Comparison of ENCODE assay signal across 15 cellular contexts in the genomic region with DNA sequence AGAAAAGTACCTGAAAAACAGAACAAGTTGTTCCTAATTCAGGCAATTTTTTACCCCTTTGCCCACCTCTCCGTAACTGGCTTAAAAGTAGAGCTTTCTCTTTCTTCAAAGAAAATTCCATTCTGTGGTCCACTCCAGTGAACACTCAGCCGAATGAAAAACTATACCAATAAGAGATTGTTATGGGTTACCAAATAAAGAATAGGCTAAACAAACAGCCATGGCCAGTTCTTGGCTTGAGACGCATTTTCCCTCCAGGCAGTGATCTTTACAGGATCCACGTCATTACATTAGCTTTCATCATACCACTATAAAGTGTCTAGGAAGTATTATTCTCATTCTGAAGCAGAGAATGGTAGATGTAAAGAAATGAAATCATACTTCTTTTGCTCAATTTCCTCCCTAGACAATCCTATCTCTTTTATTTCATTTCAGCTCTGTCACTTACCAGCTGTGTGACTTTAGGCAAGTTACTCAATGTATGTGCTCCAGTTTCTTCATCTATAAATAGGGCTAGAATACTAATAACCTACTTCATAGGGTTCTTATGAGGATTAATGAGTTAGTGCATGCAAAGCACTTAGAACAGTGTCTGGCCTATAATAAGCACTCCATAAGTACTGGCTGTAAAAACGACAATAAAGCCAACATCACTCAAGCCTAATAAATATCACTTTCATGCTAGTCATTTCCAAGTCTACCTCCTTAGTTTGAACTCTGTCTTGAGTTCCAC. TPM values are rescaled to one million over a fixed set of nuclear protein-coding genes. Genes with fewer than 3 reads are reported as not detected.
A peak's percentile ranks its signal among the peaks of the same experiment; 100 is the strongest.
DNase-seq lines count a peak whose midpoint lies in the region; ATAC-seq lines count a peak whose summit lies in the region.
"Had no signal": no experiment of that assay in that cellular context is flagged by ENCODE, and none has a peak within 500 bp of the region (broad histone marks: within the 10 kb centered on the region; RNA-seq: fewer than 3 reads in every experiment).

No MANE protein-coding gene starts in this region.

- H3K4me3 Mint-ChIP-seq in activated naive CD8-positive, alpha-beta T cell treated with anti-CD3 and anti-CD28 coated beads, Interleukin-2, amount 50 U/mL, for 24 hours = no peak overlapping the region
- H3K4me3 Mint-ChIP-seq: activated CD4-positive, alpha-beta memory T cell treated with anti-CD3 and anti-CD28 coated beads, Interleukin-2, amount 10 ng/mL, durations not matched to agents 7 days and 5 days; activated naive CD4-positive, alpha-beta T cell treated with anti-CD3 and anti-CD28 coated beads, Interleukin-2, amount 50 U/mL, for 24 hours; T-helper 1 cell treated with Interleukin-12 subunit alpha and Interleukin-12 subunit beta and Interleukin-4 antibody, amounts not matched to agents 30 μg/mL and 1 μg/mL, for 36 hours had no signal

- H3K9me3 Mint-ChIP-seq in activated naive CD8-positive, alpha-beta T cell treated with anti-CD3 and anti-CD28 coated beads, Interleukin-2, amount 50 U/mL, for 24 hours = peaks cover 4% of the 10 kb centered on the region
- H3K9me3 Mint-ChIP-seq: activated naive CD4-positive, alpha-beta T cell treated with anti-CD3 and anti-CD28 coated beads, Interleukin-2, amount 50 U/mL, for 24 hours had no signal

- no peak for ATAC-seq in activated naive CD8-positive, alpha-beta T cell treated with anti-CD3 and anti-CD28 coated beads, Interleukin-2, amount 50 U/mL, for 24 hours
- ATAC-seq in HG02571 (IDR thresholded peaks at IDR 0.05; ENCODE audit: unreplicated experiment) (no peak), HG03520 (IDR thresholded peaks at IDR 0.05; ENCODE audit: unreplicated experiment) (no peak)
- ATAC-seq: mucosa of descending colon had no signal

- no peaks in the 10 kb centered on the region for H3K4me1 Mint-ChIP-seq in activated naive CD8-positive, alpha-beta T cell treated with anti-CD3 and anti-CD28 coated beads, Interleukin-2, amount 50 U/mL, for 24 hours
- H3K4me1 Mint-ChIP-seq: activated CD4-positive, alpha-beta memory T cell treated with anti-CD3 and anti-CD28 coated beads, Interleukin-2, amount 10 ng/mL, durations not matched to agents 7 days and 5 days; activated naive CD4-positive, alpha-beta T cell treated with anti-CD3 and anti-CD28 coated beads, Interleukin-2, amount 50 U/mL, for 24 hours had no signal

- DNase-seq in NCI-H2227 (lab: John Stamatoyannopoulos, UW; ENCODE audit: unreplicated experiment) (peak; percentile 12), NCI-H2227 treated with DMSO at 0.1 percent for 48 hours (lab: John Stamatoyannopoulos, UW) (no peak), NCI-H69 (lab: John Stamatoyannopoulos, UW) (peak; percentile 68), dedifferentiated amniotic fluid mesenchymal stem cell (ENCODE audit: extremely low spot score) (peak; percentile 87), renal cortical epithelial cell (ENCODE audit: low read depth) (peak; percentile 75)
- no peak for DNase-seq in activated naive CD8-positive, alpha-beta T cell treated with anti-CD3 and anti-CD28 coated beads, Interleukin-2, amount 50 U/mL, for 24 hours
- DNase-seq: 8988T; activated CD4-positive, alpha-beta memory T cell treated with anti-CD3 and anti-CD28 coated beads, Interleukin-2, amount 10 ng/mL, durations not matched to agents 7 days and 5 days; effector CD8-positive, alpha-beta T cell; mucosa of descending colon; retina had no signal

- no peak overlapping the region for H3K27ac Mint-ChIP-seq in activated naive CD8-positive, alpha-beta T cell treated with anti-CD3 and anti-CD28 coated beads, Interleukin-2, amount 50 U/mL, for 24 hours
- H3K27ac Mint-ChIP-seq: activated CD4-positive, alpha-beta memory T cell treated with anti-CD3 and anti-CD28 coated beads, Interleukin-2, amount 10 ng/mL, durations not matched to agents 7 days and 5 days; activated naive CD4-positive, alpha-beta T cell treated with anti-CD3 and anti-CD28 coated beads, Interleukin-2, amount 50 U/mL, for 24 hours; T-helper 1 cell treated with Interleukin-12 subunit alpha and Interleukin-12 subunit beta and Interleukin-4 antibody, amounts not matched to agents 30 μg/mL and 1 μg/mL, for 36 hours had no signal

- H3K36me3 Mint-ChIP-seq in activated naive CD8-positive, alpha-beta T cell treated with anti-CD3 and anti-CD28 coated beads, Interleukin-2, amount 50 U/mL, for 24 hours (ENCODE audit: low read depth) = no peaks in the 10 kb centered on the region
- H3K36me3 Mint-ChIP-seq: activated naive CD4-positive, alpha-beta T cell treated with anti-CD3 and anti-CD28 coated beads, Interleukin-2, amount 50 U/mL, for 24 hours had no signal

- H3K27me3 Mint-ChIP-seq in activated naive CD8-positive, alpha-beta T cell treated with anti-CD3 and anti-CD28 coated beads, Interleukin-2, amount 50 U/mL, for 24 hours = peaks cover 9% of the 10 kb centered on the region
- H3K27me3 Mint-ChIP-seq: activated naive CD4-positive, alpha-beta T cell treated with anti-CD3 and anti-CD28 coated beads, Interleukin-2, amount 50 U/mL, for 24 hours had no signal

RNA-seq across cellular contexts. Expression of gene TRIM45, which starts 26.5 kb away (rescaled TPM):
- total RNA-seq in renal cortical epithelial cell = 1.2 and 7.1 TPM in 2 replicates

Comparison
In these comparisons a context has a peak if more than half of its experiments do, and no peak if none do; other contexts are left out.
1. DNase-seq: peak in NCI-H2227 (single experiment), NCI-H69 (single experiment), dedifferentiated amniotic fluid mesenchymal stem cell (single experiment) and renal cortical epithelial cell (single experiment); none in NCI-H2227 treated with DMSO at 0.1 percent for 48 hours (single experiment) and activated naive CD8-positive, alpha-beta T cell treated with anti-CD3 and anti-CD28 coated beads, Interleukin-2, amount 50 U/mL, for 24 hours (single experiment).